1 cellular context compared by ENCODE assay signal in genomic region chr15:65365229-65365628, GRCh38.
TF ChIP-seq lines count a peak whose summit lies in the region.

No MANE protein-coding gene starts in this region.

TF ChIP-seq in HepG2, 621 proteins besides CTCF, POLR2A, EP300 and RAD21 (continued from another document and continues in another):
- TF ChIP-seq CREB3 (CRISPR knock-in tag; IDR thresholded peaks at IDR 0.05), result no peak
- no peak for TF ChIP-seq AKAP8 (CRISPR knock-in tag; IDR thresholded peaks at IDR 0.05)
- no peak for TF ChIP-seq NFE2L2 (IDR thresholded peaks at IDR 0.05; ENCODE audit: low read length)
- no peak for TF ChIP-seq AFF4 (CRISPR knock-in tag; IDR thresholded peaks at IDR 0.05)
- no peak for TF ChIP-seq ZNF577 (CRISPR knock-in tag; IDR thresholded peaks at IDR 0.05; ENCODE audit: borderline replicate concordance, low read depth)
- TF ChIP-seq SMARCE1 (IDR thresholded peaks at IDR 0.05; ENCODE audit: borderline replicate concordance), result no peak
- peak; percentile 84 for TF ChIP-seq ZNF687 (CRISPR knock-in tag; IDR thresholded peaks at IDR 0.05)
- no peak for TF ChIP-seq KDM1A (CRISPR knock-in tag; IDR thresholded peaks at IDR 0.05)
- no peak for TF ChIP-seq ZFP1 (CRISPR knock-in tag; IDR thresholded peaks at IDR 0.05)
- TF ChIP-seq ZNF513 (CRISPR knock-in tag; conservative IDR thresholded peaks at IDR 0.05), result no peak
- no peak for TF ChIP-seq CENPBD1 (CRISPR knock-in tag; IDR thresholded peaks at IDR 0.05; ENCODE audit: borderline replicate concordance, low read depth)
- TF ChIP-seq TEAD3 (CRISPR knock-in tag; optimal IDR thresholded peaks at IDR 0.05; ENCODE audit: borderline replicate concordance), result peak; percentile 92
- no peak for TF ChIP-seq ELF1 (CRISPR knock-in tag; IDR thresholded peaks at IDR 0.05)
- no peak for TF ChIP-seq TBL1XR1 (IDR thresholded peaks at IDR 0.05; ENCODE audit: borderline replicate concordance, low read length, partially characterized antibody)
- no peak for TF ChIP-seq MED13 (CRISPR knock-in tag; IDR thresholded peaks at IDR 0.05)
- peak; percentile 61; the same call in 1 of the 2 replicates for TF ChIP-seq PHF21A (CRISPR knock-in tag; IDR thresholded peaks at IDR 0.05)
- TF ChIP-seq PAWR (CRISPR knock-in tag; IDR thresholded peaks at IDR 0.05; ENCODE audit: borderline replicate concordance), result no peak
- TF ChIP-seq RCOR2 (CRISPR knock-in tag; IDR thresholded peaks at IDR 0.05), result no peak
- no peak; the same call in 1 of the 2 replicates for TF ChIP-seq ZNF768 (CRISPR knock-in tag; IDR thresholded peaks at IDR 0.05)
- no peak for TF ChIP-seq ATF2 (CRISPR knock-in tag; IDR thresholded peaks at IDR 0.05)
- no peak for TF ChIP-seq PRPF4 (IDR thresholded peaks at IDR 0.05; ENCODE audit: low read depth, low read length, poor library complexity, severe bottlenecking)
- TF ChIP-seq ZNF124 (CRISPR knock-in tag; IDR thresholded peaks at IDR 0.05), result no peak
- no peak for TF ChIP-seq TFDP1 (CRISPR knock-in tag; IDR thresholded peaks at IDR 0.05; ENCODE audit: borderline replicate concordance)
- TF ChIP-seq ZNF770 (CRISPR knock-in tag; IDR thresholded peaks at IDR 0.05), result no peak
- TF ChIP-seq ATF3 (CRISPR knock-in tag; IDR thresholded peaks at IDR 0.05), result no peak
- no peak for TF ChIP-seq HNF1A (IDR thresholded peaks at IDR 0.05; ENCODE audit: low read depth)
- TF ChIP-seq HNF1A (CRISPR knock-in tag; IDR thresholded peaks at IDR 0.05; ENCODE audit: borderline replicate concordance), result no peak
- TF ChIP-seq ZKSCAN1 (IDR thresholded peaks at IDR 0.05; ENCODE audit: low read length), result no peak
- TF ChIP-seq BCL6 (CRISPR knock-in tag; IDR thresholded peaks at IDR 0.05), result peak; percentile 35; the same call in 1 of the 2 replicates
- no peak for TF ChIP-seq ZBTB26 (CRISPR knock-in tag; IDR thresholded peaks at IDR 0.05; ENCODE audit: borderline replicate concordance)
- no peak for TF ChIP-seq ZNF737 (CRISPR knock-in tag; IDR thresholded peaks at IDR 0.05; ENCODE audit: borderline replicate concordance)
- no peak for TF ChIP-seq KDM6A (CRISPR knock-in tag; IDR thresholded peaks at IDR 0.05; ENCODE audit: low read depth)
- TF ChIP-seq SP140L (CRISPR knock-in tag; IDR thresholded peaks at IDR 0.05; ENCODE audit: borderline replicate concordance), result no peak
- no peak for TF ChIP-seq ZNF790 (CRISPR knock-in tag; IDR thresholded peaks at IDR 0.05; ENCODE audit: borderline replicate concordance)
- TF ChIP-seq ZNF616 (CRISPR knock-in tag; IDR thresholded peaks at IDR 0.05; ENCODE audit: low read depth), result no peak
- no peak for TF ChIP-seq ZNF556 (CRISPR knock-in tag; IDR thresholded peaks at IDR 0.05; ENCODE audit: borderline replicate concordance)
